ENCODE assay signal across 9 cellular contexts in the genomic region with DNA sequence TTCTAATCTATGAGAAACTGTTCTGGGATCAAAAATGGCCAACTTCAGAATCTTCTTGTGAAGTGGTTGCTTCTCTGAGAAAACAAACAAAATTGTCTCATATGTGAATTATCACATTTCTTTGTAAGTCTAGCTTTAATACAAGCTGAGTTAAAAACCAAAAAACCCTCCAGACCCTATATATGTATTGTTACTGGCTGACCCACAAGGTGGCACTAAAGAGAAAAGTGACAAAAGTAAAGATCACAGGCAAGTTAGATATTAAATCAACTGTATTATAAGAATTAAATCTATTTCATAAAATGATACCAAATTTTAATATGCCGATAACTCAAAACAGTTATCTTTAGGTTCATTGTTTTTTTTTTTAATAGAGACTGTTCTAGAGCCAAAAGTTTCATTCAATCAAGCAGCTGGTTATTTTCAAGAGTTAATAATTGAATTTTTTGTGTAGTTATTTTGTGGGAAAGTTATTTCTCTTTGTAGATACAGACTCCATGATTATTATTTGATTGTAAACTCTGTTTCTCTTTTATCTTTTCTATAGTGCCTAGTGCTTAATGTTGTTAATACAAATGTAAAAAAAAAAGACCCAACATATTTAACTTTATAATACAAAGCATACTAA. TPM values are rescaled to one million over a fixed set of nuclear protein-coding genes. Genes with fewer than 3 reads are reported as not detected.
DNase-seq lines count a peak whose midpoint lies in the region; ATAC-seq and TF ChIP-seq lines count a peak whose summit lies in the region.
"Had no signal": no experiment of that assay in that cellular context is flagged by ENCODE, and none has a peak within 500 bp of the region (broad histone marks: within the 10 kb centered on the region; RNA-seq: fewer than 3 reads in every experiment).

No MANE protein-coding gene starts in this region.

- TF ChIP-seq CTCF in C4-2B (conservative IDR thresholded peaks at IDR 0.05) (peak; percentile 72), SU-DHL-6 (IDR thresholded peaks at IDR 0.05; ENCODE audit: insufficient read depth, low read length, poor library complexity, severe bottlenecking) (peak; percentile 34), suprapubic skin (IDR thresholded peaks at IDR 0.05) (no peak)
- TF ChIP-seq CTCF in CD4-positive, alpha-beta T cell (IDR thresholded peaks at IDR 0.05): no peak

- H3K4me1 ChIP-seq in suprapubic skin: no peaks in the 10 kb centered on the region

- H3K9me3 ChIP-seq in SU-DHL-6 (ENCODE audit: insufficient read depth, low read length) (no peaks in the 10 kb centered on the region), suprapubic skin (no peaks in the 10 kb centered on the region)
- no peaks in the 10 kb centered on the region for H3K9me3 ChIP-seq in CD4-positive, alpha-beta T cell (ENCODE audit: control insufficient read depth, low read length)

- POLR2A ChIA-PET in HEK293T (lab: Yijun Ruan, JAX): no interaction called here
- POLR2A ChIA-PET in CD4-positive, alpha-beta T cell (lab: Charles Lee): no interaction called here

- H3K4me2 ChIP-seq in SU-DHL-6 (ENCODE audit: low read depth, low read length, poor library complexity, severe bottlenecking): no peak overlapping the region

- no peak overlapping the region for H3K27ac ChIP-seq in C4-2B
- no peak overlapping the region for H3K27ac ChIP-seq in SU-DHL-6 (ENCODE audit: low read depth, low read length)
- H3K27ac ChIP-seq in suprapubic skin: no peak overlapping the region
- H3K27ac ChIP-seq in CD4-positive, alpha-beta T cell (ENCODE audit: low read depth, low read length): no peak overlapping the region

- H3K4me3 Mint-ChIP-seq in effector memory CD8-positive, alpha-beta T cell: no peak overlapping the region
- no peak overlapping the region for H3K4me3 Mint-ChIP-seq in CD4-positive, alpha-beta T cell

- H3K27me3 ChIP-seq in SU-DHL-6 (ENCODE audit: low read length) (no peaks in the 10 kb centered on the region), suprapubic skin (peaks cover 8% of the 10 kb centered on the region)
- H3K27me3 ChIP-seq in CD4-positive, alpha-beta T cell (ENCODE audit: control insufficient read depth, insufficient read depth, low read length): peaks cover 2% of the 10 kb centered on the region

- H3K36me3 ChIP-seq in SU-DHL-6 (ENCODE audit: low read length): no peaks in the 10 kb centered on the region
- no peaks in the 10 kb centered on the region for H3K36me3 ChIP-seq in suprapubic skin

- WGBS in suprapubic skin: 82% methylated on average over 1 of the region's 1 CpG

- no peak overlapping the region for H3K9ac ChIP-seq in SU-DHL-6 (ENCODE audit: low read length)

- H3F3A ChIP-seq in SU-DHL-6 (ENCODE audit: insufficient read depth): no peaks in the 10 kb centered on the region

- H3K27me3 Mint-ChIP-seq in effector memory CD8-positive, alpha-beta T cell: no peaks in the 10 kb centered on the region
- H3K27me3 Mint-ChIP-seq in CD4-positive, alpha-beta T cell: peaks cover 13% of the 10 kb centered on the region

- no peaks in the 10 kb centered on the region for H3K9me3 Mint-ChIP-seq in effector memory CD8-positive, alpha-beta T cell
- H3K9me3 Mint-ChIP-seq in CD4-positive, alpha-beta T cell: no peaks in the 10 kb centered on the region

- CTCF ChIA-PET in HEK293T (lab: Yijun Ruan, JAX): interaction anchor here (0.6 to 0.9 kb wide), 2 partner anchors 9 to 15 kb away, joined by 3 read pairs; no protein-coding TSS in a partner anchor
- CTCF ChIA-PET in CD4-positive, alpha-beta T cell (lab: Charles Lee): no interaction called here

- DNase-seq in HEK293T (ENCODE audit: extremely low spot score) (peak; percentile 15), kidney glomerular epithelial cell (lab: John Stamatoyannopoulos, UW) (peak; percentile 37), suprapubic skin (ENCODE audit: low spot score in 2 of 2) (no peak), UCSD-AML1 (lab: John Stamatoyannopoulos, UW; ENCODE audit: unreplicated experiment) (no peak)
- DNase-seq in effector memory CD8-positive, alpha-beta T cell: no peak
- no peak for DNase-seq in CD4-positive, alpha-beta T cell
- DNase-seq: MV-4-11 had no signal

- H3K27ac Mint-ChIP-seq in effector memory CD8-positive, alpha-beta T cell: no peak overlapping the region
- H3K27ac Mint-ChIP-seq in CD4-positive, alpha-beta T cell: no peak overlapping the region

- H3K9me2 ChIP-seq in SU-DHL-6 (replicated peaks; ENCODE audit: insufficient read depth, low read length): no peaks in the 10 kb centered on the region

- intact Hi-C loops in CD4-positive, alpha-beta T cell (cut with DNase I, micrococcal nuclease): no loop called here

- H3K36me3 Mint-ChIP-seq in effector memory CD8-positive, alpha-beta T cell (ENCODE audit: insufficient read depth): no peaks in the 10 kb centered on the region
- no peaks in the 10 kb centered on the region for H3K36me3 Mint-ChIP-seq in CD4-positive, alpha-beta T cell (ENCODE audit: low read depth)

- ATAC-seq in effector memory CD8-positive, alpha-beta T cell (replicated peaks): no peak
- ATAC-seq in CD4-positive, alpha-beta T cell (ENCODE audit: poor library complexity): no peak

- TF ChIP-seq EP300 in suprapubic skin (IDR thresholded peaks at IDR 0.05): no peak

- H3K4me3 ChIP-seq in SU-DHL-6 (ENCODE audit: insufficient read depth, low read length, poor library complexity, severe bottlenecking) (no peak overlapping the region), suprapubic skin (no peak overlapping the region)

- H4K20me1 ChIP-seq in SU-DHL-6 (ENCODE audit: low read depth, low read length): no peaks in the 10 kb centered on the region; the same call in 1 of the 2 replicates

- H3K79me2 ChIP-seq in SU-DHL-6 (ENCODE audit: insufficient read depth, low read length): no peaks in the 10 kb centered on the region

- TF ChIP-seq POLR2A in suprapubic skin (IDR thresholded peaks at IDR 0.05): no peak

- no peaks in the 10 kb centered on the region for H3K4me1 Mint-ChIP-seq in effector memory CD8-positive, alpha-beta T cell (ENCODE audit: low read depth in 2 of 2)
- H3K4me1 Mint-ChIP-seq in CD4-positive, alpha-beta T cell (ENCODE audit: low read depth): no peaks in the 10 kb centered on the region

- H2AFZ ChIP-seq in SU-DHL-6 (ENCODE audit: low read depth, low read length, severe bottlenecking): no peak overlapping the region

TF ChIP-seq in HEK293T, 16 proteins besides CTCF, POLR2A, EP300 and RAD21:
- TF ChIP-seq ZNF384 (IDR thresholded peaks at IDR 0.05): no peak
- TF ChIP-seq BHLHE40 (IDR thresholded peaks at IDR 0.05; ENCODE audit: borderline replicate concordance): no peak

RNA-seq across cellular contexts. Expression of gene TRHDE, which starts 7.5 kb away (rescaled TPM):
- total RNA-seq in suprapubic skin: 1 to 10 TPM in 2 of 4 donors, under 1 TPM in 2; 0.49 to 1.2 (median 0.98) TPM
- not detected for total RNA-seq in CD4-positive, alpha-beta T cell

Comparison
In these comparisons a context has a peak if more than half of its experiments do, and no peak if none do; other contexts are left out.
1. CTCF ChIP-seq: peak in C4-2B (single experiment) and SU-DHL-6 (single experiment); none in suprapubic skin (0 of 2) and CD4-positive, alpha-beta T cell (single experiment).
2. DNase-seq: peak in HEK293T (single experiment) and kidney glomerular epithelial cell (single experiment); none in effector memory CD8-positive, alpha-beta T cell (0 of 3), suprapubic skin (0 of 2), CD4-positive, alpha-beta T cell (0 of 10) and UCSD-AML1 (single experiment).